In the genomic region with DNA sequence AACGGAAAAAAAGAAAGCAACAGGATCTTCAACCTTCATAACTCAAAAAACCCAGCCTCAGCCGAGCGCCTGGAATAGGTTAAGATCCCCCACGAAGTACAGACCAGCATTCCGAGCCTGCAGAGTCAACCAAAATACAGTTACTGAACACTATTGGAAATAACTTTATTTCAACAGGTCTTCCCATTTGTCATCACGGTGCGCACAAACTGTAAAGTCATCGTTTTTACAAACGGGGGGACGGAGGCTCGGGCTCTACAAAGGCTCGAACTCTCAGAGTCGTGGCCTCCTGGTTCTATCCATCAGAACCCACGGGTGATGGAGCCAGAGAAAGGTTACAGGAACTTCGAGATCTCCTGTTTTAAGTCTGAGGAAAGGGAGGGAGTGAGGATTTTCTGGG, we compare ENCODE assay signal across 8 cellular contexts. TPM values are rescaled to one million over a fixed set of nuclear protein-coding genes. Genes with fewer than 3 reads are reported as not detected.
DNase-seq lines count a peak whose midpoint lies in the region; ATAC-seq and TF ChIP-seq lines count a peak whose summit lies in the region.

No MANE protein-coding gene starts in this region.

- peak overlapping the region; percentile 88 for H3K9ac ChIP-seq in rectal smooth muscle tissue (ENCODE audit: low read length)

- peak overlapping the region; percentile 99 for H3K4me3 Mint-ChIP-seq in GM23338
- peak overlapping the region; percentile 100 for H3K4me3 Mint-ChIP-seq in activated CD8-positive, alpha-beta T cell treated with anti-CD3 and anti-CD28 coated beads for 36 hours

- H3K36me3 ChIP-seq in GM23338 (ENCODE audit: insufficient read depth) (no peaks in the 10 kb centered on the region), rectal smooth muscle tissue (ENCODE audit: control insufficient read depth, insufficient read depth, low read length) (no peaks in the 10 kb centered on the region)

- H3F3A ChIP-seq in GM23338 (replicated peaks; ENCODE audit: low read depth), result no peaks in the 10 kb centered on the region; the same call in 1 of the 2 replicates

- H3K4me2 ChIP-seq in GM23338, result peak overlapping the region; percentile 91

- intact Hi-C loops in activated CD8-positive, alpha-beta T cell treated with anti-CD3 and anti-CD28 coated beads for 36 hours (cut with micrococcal nuclease), result no loop called here

- H3K27me3 ChIP-seq in GM23338 (ENCODE audit: insufficient read depth), result no peaks in the 10 kb centered on the region
- no peaks in the 10 kb centered on the region for H3K27me3 ChIP-seq in foreskin keratinocyte
- H3K27me3 ChIP-seq in rectal smooth muscle tissue (ENCODE audit: control insufficient read depth, insufficient read depth, low read length), result no peaks in the 10 kb centered on the region

- H3K4me3 ChIP-seq in GM23338 (peak overlapping the region; percentile 92), rectal smooth muscle tissue (ENCODE audit: low read length) (peak overlapping the region; percentile 99)

- ATAC-seq in GM23338, result no peak
- ATAC-seq in activated CD8-positive, alpha-beta T cell treated with anti-CD3 and anti-CD28 coated beads for 36 hours, result no peak
- no peak for ATAC-seq in foreskin keratinocyte
- no peak for ATAC-seq in GM18498 (IDR thresholded peaks at IDR 0.05; ENCODE audit: unreplicated experiment)

- H3K27ac Mint-ChIP-seq in GM23338, result peak overlapping the region; percentile 100
- peak overlapping the region; percentile 100 for H3K27ac Mint-ChIP-seq in activated CD8-positive, alpha-beta T cell treated with anti-CD3 and anti-CD28 coated beads for 36 hours

- TF ChIP-seq CTCF in GM23338 (conservative IDR thresholded peaks at IDR 0.05; ENCODE audit: low read depth in 2 of 2), result no peak
- TF ChIP-seq CTCF in activated CD8-positive, alpha-beta T cell treated with anti-CD3 and anti-CD28 coated beads for 36 hours (IDR thresholded peaks at IDR 0.05), result no peak
- no peak for TF ChIP-seq CTCF in foreskin keratinocyte (conservative IDR thresholded peaks at IDR 0.05)

- H3K9me3 Mint-ChIP-seq in GM23338, result no peaks in the 10 kb centered on the region; the same call in 2 of the 3 replicates
- H3K9me3 Mint-ChIP-seq in activated CD8-positive, alpha-beta T cell treated with anti-CD3 and anti-CD28 coated beads for 36 hours, result no peaks in the 10 kb centered on the region

- no peaks in the 10 kb centered on the region for H3K9me2 ChIP-seq in GM23338 (ENCODE audit: insufficient read depth)

- peaks cover 11% of the 10 kb centered on the region for H3K27me3 Mint-ChIP-seq in GM23338 (ENCODE audit: insufficient read depth, low read depth, poor library complexity)
- no peaks in the 10 kb centered on the region for H3K27me3 Mint-ChIP-seq in activated CD8-positive, alpha-beta T cell treated with anti-CD3 and anti-CD28 coated beads for 36 hours

- H3K27ac ChIP-seq in GM23338 (ENCODE audit: low read depth) (peak overlapping the region; percentile 99), foreskin keratinocyte (peak overlapping the region; percentile 98), rectal smooth muscle tissue (ENCODE audit: low read depth, low read length) (peak overlapping the region; percentile 99)

- POLR2A ChIA-PET in activated CD8-positive, alpha-beta T cell treated with anti-CD3 and anti-CD28 coated beads for 36 hours (lab: Charles Lee), result interaction anchor here (0.8 to 2.6 kb wide), 12 partner anchors 9 to 117 kb away, joined by 3 to 16 read pairs (median 8); a partner anchor contains a TSS

- H3K36me3 Mint-ChIP-seq in GM23338 (ENCODE audit: low read depth), result peaks cover 51% of the 10 kb centered on the region
- H3K36me3 Mint-ChIP-seq in activated CD8-positive, alpha-beta T cell treated with anti-CD3 and anti-CD28 coated beads for 36 hours (ENCODE audit: low read depth), result peaks cover 51% of the 10 kb centered on the region

- DNase-seq in A172 (ENCODE audit: low spot score) (peak; percentile 40), GM23338 (ENCODE audit: low spot score) (no peak), foreskin keratinocyte (no peak), OCI-M2 (lab: John Stamatoyannopoulos, UW; ENCODE audit: unreplicated experiment) (no peak), NCI-H748 (lab: John Stamatoyannopoulos, UW; ENCODE audit: unreplicated experiment) (no peak)
- peak; percentile 49 for DNase-seq in activated CD8-positive, alpha-beta T cell treated with anti-CD3 and anti-CD28 coated beads for 36 hours

- peaks cover 44% of the 10 kb centered on the region for H4K20me1 ChIP-seq in GM23338 (replicated peaks; ENCODE audit: insufficient read depth)

- CTCF ChIA-PET in activated CD8-positive, alpha-beta T cell treated with anti-CD3 and anti-CD28 coated beads for 36 hours (lab: Charles Lee), result interaction anchor here (0.9 to 2.5 kb wide), 3 partner anchors 18 to 139 kb away, joined by 3 to 21 read pairs (median 4); no protein-coding TSS in a partner anchor

- H3K4me1 ChIP-seq in GM23338 (ENCODE audit: insufficient read depth) (peaks cover 35% of the 10 kb centered on the region), foreskin keratinocyte (peaks cover 8% of the 10 kb centered on the region), rectal smooth muscle tissue (ENCODE audit: control insufficient read depth, insufficient read depth, low read length) (peaks cover 13% of the 10 kb centered on the region)

- H3K79me2 ChIP-seq in GM23338 (replicated peaks; ENCODE audit: insufficient read depth), result peaks cover 59% of the 10 kb centered on the region

- H3K4me1 Mint-ChIP-seq in GM23338, result peaks cover 26% of the 10 kb centered on the region
- H3K4me1 Mint-ChIP-seq in activated CD8-positive, alpha-beta T cell treated with anti-CD3 and anti-CD28 coated beads for 36 hours (ENCODE audit: low read depth), result peaks cover 37% of the 10 kb centered on the region

- H2AFZ ChIP-seq in GM23338, result no peak overlapping the region

TF ChIP-seq in GM23338, 12 proteins besides CTCF, POLR2A, EP300 and RAD21 (continues in another document):
- TF ChIP-seq, protein P1, sequence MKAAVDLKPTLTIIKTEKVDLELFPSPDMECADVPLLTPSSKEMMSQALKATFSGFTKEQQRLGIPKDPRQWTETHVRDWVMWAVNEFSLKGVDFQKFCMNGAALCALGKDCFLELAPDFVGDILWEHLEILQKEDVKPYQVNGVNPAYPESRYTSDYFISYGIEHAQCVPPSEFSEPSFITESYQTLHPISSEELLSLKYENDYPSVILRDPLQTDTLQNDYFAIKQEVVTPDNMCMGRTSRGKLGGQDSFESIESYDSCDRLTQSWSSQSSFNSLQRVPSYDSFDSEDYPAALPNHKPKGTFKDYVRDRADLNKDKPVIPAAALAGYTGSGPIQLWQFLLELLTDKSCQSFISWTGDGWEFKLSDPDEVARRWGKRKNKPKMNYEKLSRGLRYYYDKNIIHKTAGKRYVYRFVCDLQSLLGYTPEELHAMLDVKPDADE (IDR thresholded peaks at IDR 0.05), result no peak
- TF ChIP-seq NANOG (IDR thresholded peaks at IDR 0.05; ENCODE audit: borderline replicate concordance) (no peak), ZNF114 (CRISPR knock-in tag; IDR thresholded peaks at IDR 0.05) (no peak), POLR2AphosphoS5 (IDR thresholded peaks at IDR 0.05; ENCODE audit: low read depth) (no peak), EZH2phosphoT487 (IDR thresholded peaks at IDR 0.05; ENCODE audit: unreplicated experiment) (no peak), STAT1 (IDR thresholded peaks at IDR 0.05; ENCODE audit: unreplicated experiment) (no peak), EZH2 (IDR thresholded peaks at IDR 0.05; ENCODE audit: low read depth, unreplicated experiment) (no peak), ZNF331 (CRISPR knock-in tag; IDR thresholded peaks at IDR 0.05; ENCODE audit: low read depth) (no peak), JUNB (IDR thresholded peaks at IDR 0.05; ENCODE audit: unreplicated experiment) (no peak)
- TF ChIP-seq, protein P2, sequence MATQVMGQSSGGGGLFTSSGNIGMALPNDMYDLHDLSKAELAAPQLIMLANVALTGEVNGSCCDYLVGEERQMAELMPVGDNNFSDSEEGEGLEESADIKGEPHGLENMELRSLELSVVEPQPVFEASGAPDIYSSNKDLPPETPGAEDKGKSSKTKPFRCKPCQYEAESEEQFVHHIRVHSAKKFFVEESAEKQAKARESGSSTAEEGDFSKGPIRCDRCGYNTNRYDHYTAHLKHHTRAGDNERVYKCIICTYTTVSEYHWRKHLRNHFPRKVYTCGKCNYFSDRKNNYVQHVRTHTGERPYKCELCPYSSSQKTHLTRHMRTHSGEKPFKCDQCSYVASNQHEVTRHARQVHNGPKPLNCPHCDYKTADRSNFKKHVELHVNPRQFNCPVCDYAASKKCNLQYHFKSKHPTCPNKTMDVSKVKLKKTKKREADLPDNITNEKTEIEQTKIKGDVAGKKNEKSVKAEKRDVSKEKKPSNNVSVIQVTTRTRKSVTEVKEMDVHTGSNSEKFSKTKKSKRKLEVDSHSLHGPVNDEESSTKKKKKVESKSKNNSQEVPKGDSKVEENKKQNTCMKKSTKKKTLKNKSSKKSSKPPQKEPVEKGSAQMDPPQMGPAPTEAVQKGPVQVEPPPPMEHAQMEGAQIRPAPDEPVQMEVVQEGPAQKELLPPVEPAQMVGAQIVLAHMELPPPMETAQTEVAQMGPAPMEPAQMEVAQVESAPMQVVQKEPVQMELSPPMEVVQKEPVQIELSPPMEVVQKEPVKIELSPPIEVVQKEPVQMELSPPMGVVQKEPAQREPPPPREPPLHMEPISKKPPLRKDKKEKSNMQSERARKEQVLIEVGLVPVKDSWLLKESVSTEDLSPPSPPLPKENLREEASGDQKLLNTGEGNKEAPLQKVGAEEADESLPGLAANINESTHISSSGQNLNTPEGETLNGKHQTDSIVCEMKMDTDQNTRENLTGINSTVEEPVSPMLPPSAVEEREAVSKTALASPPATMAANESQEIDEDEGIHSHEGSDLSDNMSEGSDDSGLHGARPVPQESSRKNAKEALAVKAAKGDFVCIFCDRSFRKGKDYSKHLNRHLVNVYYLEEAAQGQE (IDR thresholded peaks at IDR 0.05; ENCODE audit: unreplicated experiment), result no peak

RNA-seq across cellular contexts. Expression of a gene that starts 1.1 kb away (rescaled TPM):
- total RNA-seq in A172 (2014; rRNA removed; shearing (Covaris generic)), result 705 and 754 TPM in 2 replicates
- total RNA-seq in GM23338 (2014; rRNA removed; shearing (Covaris generic)), result 1,251 and 1,409 TPM in 2 replicates
- polyA plus RNA-seq in GM23338 (2016; fragmentation: Nextera tagmentation; extraction: Ambion mirVana) (1,271 and 1,283 TPM in 2 replicates), foreskin keratinocyte (540 and 664 TPM in 2 replicates)
- total RNA-seq in activated CD8-positive, alpha-beta T cell treated with anti-CD3 and anti-CD28 coated beads for 36 hours, result 100 to 1,000 TPM; 425 to 440 TPM
- total RNA-seq in foreskin keratinocyte, result 582 and 629 TPM in 2 replicates

RNA-seq across cellular contexts. Expression of a gene that starts 57.1 kb away (rescaled TPM):
- total RNA-seq in A172 (2014; rRNA removed; shearing (Covaris generic)), result 84.2 and 89.2 TPM in 2 replicates
- total RNA-seq in GM23338 (2014; rRNA removed; shearing (Covaris generic)), result 59.8 and 61.1 TPM in 2 replicates
- polyA plus RNA-seq in GM23338 (2016; fragmentation: Nextera tagmentation; extraction: Ambion mirVana) (28.6 and 32.6 TPM in 2 replicates), foreskin keratinocyte (28.6 and 34.9 TPM in 2 replicates)
- 10 to 100 TPM; 12.1 to 12.9 TPM for total RNA-seq in activated CD8-positive, alpha-beta T cell treated with anti-CD3 and anti-CD28 coated beads for 36 hours
- 79.2 and 79.3 TPM in 2 replicates for total RNA-seq in foreskin keratinocyte

Comparison
In these comparisons a context has a peak if more than half of its experiments do, and no peak if none do; other contexts are left out.
1. DNase-seq: peak in A172 (single experiment) and activated CD8-positive, alpha-beta T cell treated with anti-CD3 and anti-CD28 coated beads for 36 hours (single experiment); none in GM23338 (single experiment), foreskin keratinocyte (0 of 2), OCI-M2 (single experiment) and NCI-H748 (single experiment).
2. Peak in every context shown above with its lines, with median percentiles within 50 percentile points of each other: H3K27ac ChIP-seq.